In the genomic region with DNA sequence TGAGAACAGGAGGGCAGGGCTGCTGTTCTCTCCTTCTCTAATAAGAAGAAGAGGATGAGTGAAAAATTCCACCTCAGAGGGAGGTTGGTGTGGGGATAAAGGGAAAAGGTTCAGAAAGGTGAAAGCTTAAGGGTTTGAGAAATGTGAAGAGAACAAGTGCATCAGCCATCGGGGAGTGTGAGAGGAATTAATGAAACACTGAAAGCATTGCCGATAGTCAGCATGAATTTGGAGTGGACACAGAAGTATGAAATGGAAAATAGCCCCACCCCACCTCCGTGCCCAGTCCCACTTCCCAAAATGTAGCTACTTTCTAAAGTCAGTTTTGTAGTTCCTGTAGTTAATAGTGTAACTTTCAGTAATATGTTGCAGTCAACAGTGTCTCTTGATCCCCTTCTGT, we compare ENCODE assay signal across 2 cellular contexts.
A peak's percentile ranks its signal among the peaks of the same experiment; 100 is the strongest.
TF ChIP-seq lines count a peak whose summit lies in the region.

No MANE protein-coding gene starts in this region.

TF ChIP-seq in HEK293, 187 proteins besides CTCF, POLR2A, EP300 and RAD21:
- TF ChIP-seq, protein P1, sequence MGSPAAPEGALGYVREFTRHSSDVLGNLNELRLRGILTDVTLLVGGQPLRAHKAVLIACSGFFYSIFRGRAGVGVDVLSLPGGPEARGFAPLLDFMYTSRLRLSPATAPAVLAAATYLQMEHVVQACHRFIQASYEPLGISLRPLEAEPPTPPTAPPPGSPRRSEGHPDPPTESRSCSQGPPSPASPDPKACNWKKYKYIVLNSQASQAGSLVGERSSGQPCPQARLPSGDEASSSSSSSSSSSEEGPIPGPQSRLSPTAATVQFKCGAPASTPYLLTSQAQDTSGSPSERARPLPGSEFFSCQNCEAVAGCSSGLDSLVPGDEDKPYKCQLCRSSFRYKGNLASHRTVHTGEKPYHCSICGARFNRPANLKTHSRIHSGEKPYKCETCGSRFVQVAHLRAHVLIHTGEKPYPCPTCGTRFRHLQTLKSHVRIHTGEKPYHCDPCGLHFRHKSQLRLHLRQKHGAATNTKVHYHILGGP (tag by site-specific recombination; IDR thresholded peaks at IDR 0.05): no peak
- no peak for TF ChIP-seq ZNF132 (tag by site-specific recombination; IDR thresholded peaks at IDR 0.05; ENCODE audit: borderline replicate concordance)
- TF ChIP-seq ZNF747 (tag by site-specific recombination; IDR thresholded peaks at IDR 0.05): no peak
- TF ChIP-seq REPIN1 (tag by site-specific recombination; IDR thresholded peaks at IDR 0.05; ENCODE audit: low read depth): no peak
- TF ChIP-seq ZNF366 (tag by site-specific recombination; conservative IDR thresholded peaks at IDR 0.05): 0 out of 2 replicates have a peak, but pooled peaks have one; percentile 11
- no peak for TF ChIP-seq KLF9 (tag by site-specific recombination; IDR thresholded peaks at IDR 0.05; ENCODE audit: low read depth)
- peak; percentile 60 for TF ChIP-seq PRDM1 (tag by site-specific recombination; IDR thresholded peaks at IDR 0.05)
- TF ChIP-seq, protein P2, sequence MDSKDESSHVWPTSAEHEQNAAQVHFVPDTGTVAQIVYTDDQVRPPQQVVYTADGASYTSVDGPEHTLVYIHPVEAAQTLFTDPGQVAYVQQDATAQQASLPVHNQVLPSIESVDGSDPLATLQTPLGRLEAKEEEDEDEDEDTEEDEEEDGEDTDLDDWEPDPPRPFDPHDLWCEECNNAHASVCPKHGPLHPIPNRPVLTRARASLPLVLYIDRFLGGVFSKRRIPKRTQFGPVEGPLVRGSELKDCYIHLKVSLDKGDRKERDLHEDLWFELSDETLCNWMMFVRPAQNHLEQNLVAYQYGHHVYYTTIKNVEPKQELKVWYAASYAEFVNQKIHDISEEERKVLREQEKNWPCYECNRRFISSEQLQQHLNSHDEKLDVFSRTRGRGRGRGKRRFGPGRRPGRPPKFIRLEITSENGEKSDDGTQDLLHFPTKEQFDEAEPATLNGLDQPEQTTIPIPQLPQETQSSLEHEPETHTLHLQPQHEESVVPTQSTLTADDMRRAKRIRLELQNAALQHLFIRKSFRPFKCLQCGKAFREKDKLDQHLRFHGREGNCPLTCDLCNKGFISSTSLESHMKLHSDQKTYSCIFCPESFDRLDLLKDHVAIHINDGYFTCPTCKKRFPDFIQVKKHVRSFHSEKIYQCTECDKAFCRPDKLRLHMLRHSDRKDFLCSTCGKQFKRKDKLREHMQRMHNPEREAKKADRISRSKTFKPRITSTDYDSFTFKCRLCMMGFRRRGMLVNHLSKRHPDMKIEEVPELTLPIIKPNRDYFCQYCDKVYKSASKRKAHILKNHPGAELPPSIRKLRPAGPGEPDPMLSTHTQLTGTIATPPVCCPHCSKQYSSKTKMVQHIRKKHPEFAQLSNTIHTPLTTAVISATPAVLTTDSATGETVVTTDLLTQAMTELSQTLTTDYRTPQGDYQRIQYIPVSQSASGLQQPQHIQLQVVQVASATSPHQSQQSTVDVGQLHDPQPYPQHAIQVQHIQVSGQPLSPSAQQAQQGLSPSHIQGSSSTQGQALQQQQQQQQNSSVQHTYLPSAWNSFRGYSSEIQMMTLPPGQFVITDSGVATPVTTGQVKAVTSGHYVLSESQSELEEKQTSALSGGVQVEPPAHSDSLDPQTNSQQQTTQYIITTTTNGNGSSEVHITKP (tag by site-specific recombination; IDR thresholded peaks at IDR 0.05): peak; percentile 93

TF ChIP-seq in GM12878, 131 proteins besides CTCF, POLR2A, EP300 and RAD21:
- TF ChIP-seq DPF2 (IDR thresholded peaks at IDR 0.05) (no peak), SMARCA5 (IDR thresholded peaks at IDR 0.05) (no peak), RELA (IDR thresholded peaks at IDR 0.05; ENCODE audit: borderline replicate concordance, partially characterized antibody) (no peak), ETV6 (conservative IDR thresholded peaks at IDR 0.05 in 1 of 2, IDR thresholded peaks at IDR 0.05 in 1 of 2; ENCODE audit: borderline replicate concordance in 1 of 2, low read depth in 1 of 2) (no peak), ESRRA (IDR thresholded peaks at IDR 0.05; ENCODE audit: low read length) (no peak), SREBF1 (IDR thresholded peaks at IDR 0.05; ENCODE audit: low read length) (no peak), NFYA (IDR thresholded peaks at IDR 0.05; ENCODE audit: borderline replicate concordance, low read depth, low read length) (no peak), EGR1 (IDR thresholded peaks at IDR 0.05; ENCODE audit: borderline replicate concordance in 1 of 2, low read depth in 2 of 2, low read length in 2 of 2) (no peak), SPI1 (IDR thresholded peaks at IDR 0.05; ENCODE audit: borderline replicate concordance, insufficient read depth, low read depth, low read length) (peak; percentile 70; the same call in 1 of the 2 replicates), ZZZ3 (IDR thresholded peaks at IDR 0.05; ENCODE audit: control insufficient read depth, insufficient read length, low read depth) (no peak), TCF7 (IDR thresholded peaks at IDR 0.05; ENCODE audit: borderline replicate concordance) (no peak), MTA2 (IDR thresholded peaks at IDR 0.05; ENCODE audit: low read depth) (no peak), ZBTB11 (CRISPR knock-in tag; IDR thresholded peaks at IDR 0.05) (no peak), ZNF24 (IDR thresholded peaks at IDR 0.05) (peak; percentile 87), MYB (IDR thresholded peaks at IDR 0.05; ENCODE audit: borderline replicate concordance, low read depth, low read length) (no peak), NFIC (IDR thresholded peaks at IDR 0.05; ENCODE audit: low read depth, low read length) (no peak)
- TF ChIP-seq, protein P3, sequence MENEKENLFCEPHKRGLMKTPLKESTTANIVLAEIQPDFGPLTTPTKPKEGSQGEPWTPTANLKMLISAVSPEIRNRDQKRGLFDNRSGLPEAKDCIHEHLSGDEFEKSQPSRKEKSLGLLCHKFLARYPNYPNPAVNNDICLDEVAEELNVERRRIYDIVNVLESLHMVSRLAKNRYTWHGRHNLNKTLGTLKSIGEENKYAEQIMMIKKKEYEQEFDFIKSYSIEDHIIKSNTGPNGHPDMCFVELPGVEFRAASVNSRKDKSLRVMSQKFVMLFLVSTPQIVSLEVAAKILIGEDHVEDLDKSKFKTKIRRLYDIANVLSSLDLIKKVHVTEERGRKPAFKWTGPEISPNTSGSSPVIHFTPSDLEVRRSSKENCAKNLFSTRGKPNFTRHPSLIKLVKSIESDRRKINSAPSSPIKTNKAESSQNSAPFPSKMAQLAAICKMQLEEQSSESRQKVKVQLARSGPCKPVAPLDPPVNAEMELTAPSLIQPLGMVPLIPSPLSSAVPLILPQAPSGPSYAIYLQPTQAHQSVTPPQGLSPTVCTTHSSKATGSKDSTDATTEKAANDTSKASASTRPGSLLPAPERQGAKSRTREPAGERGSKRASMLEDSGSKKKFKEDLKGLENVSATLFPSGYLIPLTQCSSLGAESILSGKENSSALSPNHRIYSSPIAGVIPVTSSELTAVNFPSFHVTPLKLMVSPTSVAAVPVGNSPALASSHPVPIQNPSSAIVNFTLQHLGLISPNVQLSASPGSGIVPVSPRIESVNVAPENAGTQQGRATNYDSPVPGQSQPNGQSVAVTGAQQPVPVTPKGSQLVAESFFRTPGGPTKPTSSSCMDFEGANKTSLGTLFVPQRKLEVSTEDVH (IDR thresholded peaks at IDR 0.05; ENCODE audit: low read depth, partially characterized antibody): no peak
